ENCODE assay signal across 9 cellular contexts in the genomic region with DNA sequence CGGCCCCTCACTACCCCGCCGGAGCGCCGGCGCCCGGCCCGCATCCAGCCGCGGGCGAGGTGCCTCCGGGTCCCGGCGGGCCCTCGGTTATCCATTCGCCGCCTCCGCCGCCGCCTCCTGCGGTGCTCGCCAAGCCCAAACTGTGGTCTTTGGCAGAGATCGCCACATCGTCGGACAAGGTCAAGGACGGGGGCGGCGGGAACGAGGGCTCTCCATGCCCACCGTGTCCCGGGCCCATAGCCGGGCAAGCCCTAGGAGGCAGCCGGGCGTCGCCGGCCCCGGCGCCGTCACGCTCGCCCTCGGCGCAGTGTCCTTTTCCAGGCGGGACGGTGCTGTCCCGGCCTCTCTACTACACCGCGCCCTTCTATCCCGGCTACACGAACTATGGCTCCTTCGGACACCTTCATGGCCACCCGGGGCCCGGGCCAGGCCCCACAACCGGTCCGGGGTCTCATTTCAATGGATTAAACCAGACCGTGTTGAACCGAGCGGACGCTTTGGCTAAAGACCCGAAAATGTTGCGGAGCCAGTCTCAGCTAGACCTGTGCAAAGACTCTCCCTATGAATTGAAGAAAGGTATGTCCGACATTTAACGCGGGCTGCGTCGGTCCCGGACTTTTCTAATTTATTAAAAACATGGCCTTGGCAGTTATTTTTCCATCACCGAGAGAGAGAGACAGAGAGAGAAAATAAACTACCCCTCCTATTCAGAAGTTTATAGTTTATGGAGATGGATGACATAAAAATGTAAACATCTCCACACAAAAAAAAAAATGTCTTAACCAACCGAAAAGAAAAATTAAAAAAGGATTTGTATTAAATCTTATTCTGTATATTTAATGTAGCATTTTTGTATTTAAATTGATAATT.
A peak's percentile ranks its signal among the peaks of the same experiment; 100 is the strongest.
DNase-seq lines count a peak whose midpoint lies in the region; FAIRE-seq and TF ChIP-seq lines count a peak whose summit lies in the region.
"Had no signal": no experiment of that assay in that cellular context is flagged by ENCODE, and none has a peak within 500 bp of the region (broad histone marks: within the 10 kb centered on the region; RNA-seq: fewer than 3 reads in every experiment).

No MANE protein-coding gene starts in this region.

- H3K27ac ChIP-seq in subcutaneous abdominal adipose tissue (ENCODE audit: low read depth, low read length): peak overlapping the region; percentile 54
- H3K27ac ChIP-seq: body of pancreas had no signal

- DNase-seq in activated naive CD4-positive, alpha-beta T cell treated with anti-CD3 and anti-CD28 coated beads, Interleukin-2, amount 10 ng/mL, durations not matched to agents 7 days and 5 days: no peak
- no peak for DNase-seq in activated naive CD4-positive, alpha-beta T cell (lab: John Stamatoyannopoulos, UW)
- DNase-seq in astrocyte of the spinal cord (ENCODE audit: low read depth, low spot score) (peak; percentile 42), DMS53 treated with DMSO at 0.1 percent for 48 hours (lab: John Stamatoyannopoulos, UW; ENCODE audit: unreplicated experiment) (no peak), DMS53 (lab: John Stamatoyannopoulos, UW) (no peak), 8988T (no peak)
- DNase-seq: body of pancreas had no signal

- H3K9me3 ChIP-seq in subcutaneous abdominal adipose tissue (ENCODE audit: control insufficient read depth in 5 of 5, low read length in 5 of 5): no peaks in the 10 kb centered on the region
- H3K9me3 ChIP-seq: body of pancreas had no signal

- no peak overlapping the region for H3K4me3 Mint-ChIP-seq in activated naive CD4-positive, alpha-beta T cell treated with anti-CD3 and anti-CD28 coated beads, Interleukin-2, amount 10 ng/mL, durations not matched to agents 7 days and 5 days

- peak; percentile 5 for FAIRE-seq in islet of Langerhans (lab: Jason Lieb, UNC)

- TF ChIP-seq CTCF in astrocyte of the spinal cord (IDR thresholded peaks at IDR 0.05; ENCODE audit: low read depth, low read length): no peak

- peak overlapping the region; percentile 55 for H3K27ac Mint-ChIP-seq in activated naive CD4-positive, alpha-beta T cell treated with anti-CD3 and anti-CD28 coated beads, Interleukin-2, amount 10 ng/mL, durations not matched to agents 7 days and 5 days

- H3K27me3 Mint-ChIP-seq in activated naive CD4-positive, alpha-beta T cell treated with anti-CD3 and anti-CD28 coated beads, Interleukin-2, amount 10 ng/mL, durations not matched to agents 7 days and 5 days: peaks cover 97% of the 10 kb centered on the region

- peaks cover 32% of the 10 kb centered on the region for H3K4me1 Mint-ChIP-seq in activated naive CD4-positive, alpha-beta T cell treated with anti-CD3 and anti-CD28 coated beads, Interleukin-2, amount 10 ng/mL, durations not matched to agents 7 days and 5 days

- no peaks in the 10 kb centered on the region for H3K36me3 ChIP-seq in subcutaneous abdominal adipose tissue (ENCODE audit: control insufficient read depth in 5 of 5, insufficient read depth in 5 of 5, low read length in 5 of 5)

- peak overlapping the region in 2 of 5 donors; percentile 11 to 57 for H3K9ac ChIP-seq in subcutaneous abdominal adipose tissue (ENCODE audit: low read length in 5 of 5)

- H3K4me3 ChIP-seq in astrocyte of the spinal cord (ENCODE audit: low read depth, low read length): peak overlapping the region; percentile 73
- peak overlapping the region in 4 of 5 donors; percentile 42 to 88 (median 84) for H3K4me3 ChIP-seq in subcutaneous abdominal adipose tissue (ENCODE audit: low read depth in 1 of 5, low read length in 5 of 5)
- H3K4me3 ChIP-seq: body of pancreas had no signal

- H3K27me3 ChIP-seq in subcutaneous abdominal adipose tissue (ENCODE audit: control insufficient read depth in 5 of 5, insufficient read depth in 4 of 5, low read length in 5 of 5): peaks cover 5 to 53% (median 47%) of the 10 kb centered on the region in 5 donors

- H3K4me1 ChIP-seq in subcutaneous abdominal adipose tissue (ENCODE audit: control insufficient read depth in 5 of 5, insufficient read depth in 5 of 5, low read length in 5 of 5): peaks cover 2 to 79% (median 58%) of the 10 kb centered on the region in 5 donors

- peaks cover 13% of the 10 kb centered on the region for H3K36me3 Mint-ChIP-seq in activated naive CD4-positive, alpha-beta T cell treated with anti-CD3 and anti-CD28 coated beads, Interleukin-2, amount 10 ng/mL, durations not matched to agents 7 days and 5 days

- in situ Hi-C loops in astrocyte of the spinal cord (cut with HindIII; ENCODE audit: low sequenced_read_pairs): loop anchor here (25.0 kb wide), 1 partner anchor 646 kb away; the partner anchor contains the start of gene IRX3

- H3K9me3 Mint-ChIP-seq in activated naive CD4-positive, alpha-beta T cell treated with anti-CD3 and anti-CD28 coated beads, Interleukin-2, amount 10 ng/mL, durations not matched to agents 7 days and 5 days: peaks cover 6% of the 10 kb centered on the region

- CTCF ChIA-PET in activated naive CD4-positive, alpha-beta T cell treated with anti-CD3 and anti-CD28 coated beads, Interleukin-2, amount 10 ng/mL, durations not matched to agents 7 days and 5 days (lab: Charles Lee): no interaction called here
